In genomic region chr7:74272305-74273038, GRCh38 we compare ENCODE assay signal across 8 cellular contexts. TPM values are rescaled to one million over a fixed set of nuclear protein-coding genes. Genes with fewer than 3 reads are reported as not detected.
DNase-seq lines count a peak whose midpoint lies in the region; ATAC-seq, FAIRE-seq and TF ChIP-seq lines count a peak whose summit lies in the region.

No MANE protein-coding gene starts in this region.

- H3K27ac Mint-ChIP-seq in activated B cell treated with CpG ODN at 0.5 μM for 24 hours, result peak overlapping the region; percentile 80

- ATAC-seq in GM21423 (IDR thresholded peaks at IDR 0.05; ENCODE audit: unreplicated experiment) (peak; percentile 76), activated B cell treated with CpG ODN at 0.5 μM for 24 hours (ENCODE audit: low read depth) (peak; percentile 81), Right ventricle myocardium inferior (peak; percentile 80)

- H3K4me3 Mint-ChIP-seq in activated B cell treated with CpG ODN at 0.5 μM for 24 hours, result peak overlapping the region; percentile 70

- DNase-seq in EL (peak; percentile 96), HL-60 (ENCODE audit: low read depth in 1 of 2, low spot score in 1 of 2) (peak; percentile 91 to 97), activated B cell treated with CpG ODN at 0.5 μM for 24 hours (peak; percentile 71), Right ventricle myocardium inferior (ENCODE audit: missing footprints) (peak; percentile 86), posterior vena cava (ENCODE audit: low spot score) (peak; percentile 95), D341Med (ENCODE audit: low spot score) (no peak), D721Med (ENCODE audit: insufficient read length, low spot score) (no peak)

- no peaks in the 10 kb centered on the region for H3K9me3 Mint-ChIP-seq in activated B cell treated with CpG ODN at 0.5 μM for 24 hours

- peaks cover 55% of the 10 kb centered on the region for H3K4me1 Mint-ChIP-seq in activated B cell treated with CpG ODN at 0.5 μM for 24 hours

- CTCF ChIA-PET in activated B cell treated with CpG ODN at 0.5 μM for 24 hours (lab: Charles Lee), result interaction anchor here (0.8 to 2.0 kb wide), 3 partner anchors 12 to 66 kb away, joined by 4 to 8 read pairs (median 6); partner anchors contain the start of gene CLIP2

- H3K36me3 Mint-ChIP-seq in activated B cell treated with CpG ODN at 0.5 μM for 24 hours (ENCODE audit: low read depth), result no peaks in the 10 kb centered on the region

- no peak for TF ChIP-seq CTCF in HL-60 (IDR thresholded peaks at IDR 0.05; ENCODE audit: insufficient read depth, low read length)
- TF ChIP-seq CTCF in activated B cell treated with CpG ODN at 0.5 μM for 24 hours (IDR thresholded peaks at IDR 0.05), result no peak
- no peak for TF ChIP-seq CTCF in D721Med (IDR thresholded peaks at IDR 0.05; ENCODE audit: insufficient read depth, missing control alignments)

- no peak for FAIRE-seq in D721Med (lab: Jason Lieb, UNC)

- H3K27ac ChIP-seq in HL-60 (replicated peaks), result peak overlapping the region; percentile 87

- no peaks in the 10 kb centered on the region for H3K27me3 Mint-ChIP-seq in activated B cell treated with CpG ODN at 0.5 μM for 24 hours

- POLR2A ChIA-PET in activated B cell treated with CpG ODN at 0.5 μM for 24 hours (lab: Charles Lee), result interaction anchor here (0.7 to 11.9 kb wide), 11 partner anchors 7 to 177 kb away, joined by 3 to 344 read pairs (median 7); partner anchors contain the start of genes CLIP2, LAT2 and RFC2

- H3K4me3 ChIP-seq in HL-60 (replicated peaks; ENCODE audit: insufficient read depth, low read length), result no peak overlapping the region

- intact Hi-C loops in activated B cell treated with CpG ODN at 0.5 μM for 24 hours (cut with micrococcal nuclease), result loop anchor here (1.0 to 10.0 kb wide), 6 partner anchors 12 to 170 kb away; partner anchors contain the start of gene RFC2
- intact Hi-C loops in Right ventricle myocardium inferior (cut with DNase I), result no loop called here
- intact Hi-C loops in posterior vena cava (cut with DNase I), result no loop called here

- no peaks in the 10 kb centered on the region for H3K27me3 ChIP-seq in HL-60 (ENCODE audit: insufficient read depth, poor library complexity, severe bottlenecking)

RNA-seq across cellular contexts. Expression of gene CLIP2, which starts 16.7 kb away (rescaled TPM):
- total RNA-seq in activated B cell treated with CpG ODN at 0.5 μM for 24 hours (60.4 and 61.7 TPM in 2 replicates), Right ventricle myocardium inferior (7.5 TPM), posterior vena cava (10 to 100 TPM; 16.1 to 26.6 TPM)

RNA-seq across cellular contexts. Expression of gene RFC2, which starts 18.3 kb away (rescaled TPM):
- total RNA-seq in activated B cell treated with CpG ODN at 0.5 μM for 24 hours, result 44.0 and 45.8 TPM in 2 replicates
- 12.4 TPM for total RNA-seq in Right ventricle myocardium inferior
- 10 to 100 TPM; 12.5 to 12.8 TPM for total RNA-seq in posterior vena cava

Comparison
In these comparisons a context has a peak if more than half of its experiments do, and no peak if none do; other contexts are left out.
1. DNase-seq: peak in EL (single experiment), HL-60 (2 of 2), activated B cell treated with CpG ODN at 0.5 μM for 24 hours (single experiment), Right ventricle myocardium inferior (single experiment) and posterior vena cava (single experiment); none in D341Med (single experiment) and D721Med (single experiment).
2. Peak in every context shown above with its lines, with median percentiles within 50 percentile points of each other: ATAC-seq.